In genomic region chr10:90337316-90337715, GRCh38 we compare ENCODE assay signal across 1 cellular context.
TF ChIP-seq lines count a peak whose summit lies in the region.

No MANE protein-coding gene starts in this region.

TF ChIP-seq in HepG2, 621 proteins besides CTCF, POLR2A, EP300 and RAD21:
- TF ChIP-seq ATF7 (IDR thresholded peaks at IDR 0.05) (peak; percentile 57), ATF7 (CRISPR knock-in tag; IDR thresholded peaks at IDR 0.05) (no peak), TP53 (CRISPR knock-in tag; conservative IDR thresholded peaks at IDR 0.05) (no peak)
TF ChIP-seq in HepG2: peak in this region for 1.
